ENCODE assay signal across 15 cellular contexts in the genomic region with DNA sequence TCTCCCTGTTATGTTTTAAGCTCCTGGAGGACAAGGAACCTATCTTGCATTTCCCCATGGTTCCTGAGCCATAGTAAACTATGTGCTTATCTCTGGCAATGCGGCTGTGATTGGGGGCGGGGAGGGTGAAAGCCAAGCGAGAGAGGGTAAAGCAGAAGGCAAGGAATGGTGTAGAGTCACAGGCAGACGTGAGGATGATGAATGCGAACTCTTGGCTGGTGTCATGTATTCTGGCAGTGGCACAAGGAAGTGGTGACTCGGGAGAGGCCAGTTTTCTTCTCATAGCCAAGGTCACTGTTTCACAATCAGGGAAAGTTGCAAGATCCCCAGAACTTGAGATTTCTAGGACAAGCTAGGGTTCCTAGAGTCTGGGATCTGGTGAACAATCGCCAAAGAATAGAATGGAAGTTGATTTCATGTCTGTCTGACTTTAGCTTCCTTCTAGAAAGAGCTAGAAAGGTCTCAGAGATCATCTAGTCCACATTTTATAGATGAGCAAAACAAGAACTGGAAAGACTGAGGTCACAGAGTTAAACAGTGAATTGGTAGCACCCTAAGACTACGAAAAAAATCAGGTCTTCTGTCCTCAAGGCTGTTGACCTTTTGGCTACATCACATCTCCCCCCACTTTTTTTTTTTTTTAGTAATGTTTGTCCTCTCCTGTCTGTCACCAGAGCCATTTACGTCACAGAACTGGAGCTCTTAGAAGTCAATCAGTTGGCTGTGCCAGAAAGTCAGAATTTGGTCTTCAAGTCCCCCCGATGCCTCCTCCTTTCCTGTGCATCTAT.
DNase-seq lines count a peak whose midpoint lies in the region; ATAC-seq and TF ChIP-seq lines count a peak whose summit lies in the region.
"Had no signal": no experiment of that assay in that cellular context is flagged by ENCODE, and none has a peak within 500 bp of the region (broad histone marks: within the 10 kb centered on the region; RNA-seq: fewer than 3 reads in every experiment).

No MANE protein-coding gene starts in this region.

- no peaks in the 10 kb centered on the region for H4K20me1 ChIP-seq in H9 (ENCODE audit: control insufficient read depth, insufficient read depth, insufficient read length)
- no peaks in the 10 kb centered on the region for H4K20me1 ChIP-seq in osteoblast (ENCODE audit: insufficient read depth, low read length)
- H4K20me1 ChIP-seq: BLaER1 had no signal

- no peaks in the 10 kb centered on the region for H3K27me3 ChIP-seq in H9 (ENCODE audit: insufficient read depth, low read length)
- no peaks in the 10 kb centered on the region for H3K27me3 ChIP-seq in iPS-15b (ENCODE audit: control insufficient read depth, insufficient read depth, low read length)
- H3K27me3 ChIP-seq in osteoblast (ENCODE audit: insufficient read depth, low read length): no peaks in the 10 kb centered on the region
- H3K27me3 ChIP-seq: BLaER1 had no signal

- H3K4me1 ChIP-seq in H9 (ENCODE audit: insufficient read depth, low read length) (peaks cover 10% of the 10 kb centered on the region; the same call in 1 of the 2 replicates), iPS-15b (ENCODE audit: control insufficient read depth, insufficient read depth, low read length) (peaks cover 21% of the 10 kb centered on the region), osteoblast (ENCODE audit: insufficient read depth, low read length) (no peaks in the 10 kb centered on the region)

- H3K9me3 Mint-ChIP-seq in H9 (peaks cover 3 to 7% of the 10 kb centered on the region in 2 experiments; a peak in 2 of 5 replicates), MCF 10A (ENCODE audit: unreplicated experiment) (no peaks in the 10 kb centered on the region)

- peaks cover 51 to 53% of the 10 kb centered on the region in 2 experiments for H3K4me1 Mint-ChIP-seq in H9
- peaks cover 6% of the 10 kb centered on the region for H3K4me1 Mint-ChIP-seq in MCF 10A (ENCODE audit: insufficient read depth, unreplicated experiment)

- no peak overlapping the region for H3K56ac ChIP-seq in H9 (ENCODE audit: insufficient read length, low read depth, low read length)

- intact Hi-C loops in MCF 10A (cut with micrococcal nuclease): no loop called here

- WGBS in H9 (ENCODE audit: extremely low coverage, insufficient read length, low lambda C conversion rate): no CpG with 5 or more reads among the region's 10 CpGs

- H3K27me3 Mint-ChIP-seq in H9 (ENCODE audit: low read depth) (peaks cover 23% of the 10 kb centered on the region), MCF 10A (ENCODE audit: insufficient read depth, unreplicated experiment) (peaks cover 16% of the 10 kb centered on the region)

- H3K4me3 Mint-ChIP-seq in H9 (no peak overlapping the region), MCF 10A (ENCODE audit: unreplicated experiment) (no peak overlapping the region)
- H3K4me3 Mint-ChIP-seq: activated naive CD8-positive, alpha-beta T cell treated with anti-CD3 and anti-CD28 coated beads, Interleukin-2, amount 50 U/mL, for 24 hours; mesothelial cell of epicardium had no signal

- no peaks in the 10 kb centered on the region for H3K9me3 ChIP-seq in H9 (ENCODE audit: control insufficient read depth, low read depth, low read length)
- H3K9me3 ChIP-seq in iPS-15b (ENCODE audit: control insufficient read depth, insufficient read depth, low read length): no peaks in the 10 kb centered on the region
- peaks cover 2% of the 10 kb centered on the region for H3K9me3 ChIP-seq in osteoblast (ENCODE audit: low read depth, low read length)

- H3K36me3 ChIP-seq in iPS-15b (ENCODE audit: control insufficient read depth, insufficient read depth, low read length) (no peaks in the 10 kb centered on the region), osteoblast (ENCODE audit: insufficient read depth, low read length) (no peaks in the 10 kb centered on the region)
- H3K36me3 ChIP-seq: BLaER1 had no signal

- no peak overlapping the region for H4K91ac ChIP-seq in H9 (ENCODE audit: insufficient read length, low read depth, low read length)

- no peak overlapping the region for H2BK20ac ChIP-seq in H9 (ENCODE audit: low read depth, low read length, poor library complexity, severe bottlenecking)

- H3K36me3 Mint-ChIP-seq in H9 (ENCODE audit: insufficient read depth in 1 of 3, low read depth in 3 of 3): peaks cover 3 to 5% (median 5%) of the 10 kb centered on the region in 3 experiments; a peak in 6 of 7 replicates
- no peaks in the 10 kb centered on the region for H3K36me3 Mint-ChIP-seq in MCF 10A (ENCODE audit: insufficient read depth, unreplicated experiment)

- CTCF ChIA-PET in MCF 10A (lab: Yijun Ruan, JAX): no interaction called here

- H2BK5ac ChIP-seq in H9 (ENCODE audit: insufficient read length, low read length): no peak overlapping the region

- H3K4me2 ChIP-seq in H9 (ENCODE audit: insufficient read depth, insufficient read length, low read length) (peak overlapping the region; percentile 28), osteoblast (ENCODE audit: insufficient read depth, low read length) (no peak overlapping the region)
- H3K4me2 ChIP-seq: BLaER1 had no signal

- H4K5ac ChIP-seq in H9 (ENCODE audit: insufficient read length, low read depth, low read length): no peak overlapping the region

- no peak overlapping the region for H2BK12ac ChIP-seq in H9 (ENCODE audit: insufficient read length, low read depth, low read length)

- POLR2A ChIA-PET in MCF 10A (lab: Yijun Ruan, JAX): interaction anchor here (0.6 to 0.9 kb wide), 2 partner anchors 8 to 1388 kb away, joined by 3 to 6 read pairs; no protein-coding TSS in a partner anchor

- no TSS peak for BruUV-seq in MCF 10A (replicated peaks; lab: Mats Ljungman, UMichigan)

- no peak overlapping the region for H2BK120ac ChIP-seq in H9 (ENCODE audit: low read depth, low read length, poor library complexity, severe bottlenecking)

- H3K23ac ChIP-seq in H9 (ENCODE audit: insufficient read length, low read depth, low read length): no peak overlapping the region

- H4K8ac ChIP-seq in H9 (replicated peaks; ENCODE audit: insufficient read length, low read depth, low read length): no peak overlapping the region

- H3K14ac ChIP-seq in H9 (ENCODE audit: insufficient read depth, low read length): peak overlapping the region; percentile 44; the same call in 1 of the 2 replicates

- H3T11ph ChIP-seq in H9 (ENCODE audit: low read length): no peak overlapping the region

- no peak overlapping the region for H2AFZ ChIP-seq in H9 (ENCODE audit: low read length)
- H2AFZ ChIP-seq in osteoblast (ENCODE audit: low read length): no peak overlapping the region

- H3K27ac Mint-ChIP-seq in H9: peak overlapping the region in 1 of 3 experiments; percentile 34; a peak in 1 of 7 replicates
- H3K27ac Mint-ChIP-seq in MCF 10A (ENCODE audit: low read depth, unreplicated experiment): no peak overlapping the region
- H3K27ac Mint-ChIP-seq: activated naive CD8-positive, alpha-beta T cell treated with anti-CD3 and anti-CD28 coated beads, Interleukin-2, amount 50 U/mL, for 24 hours; mesothelial cell of epicardium had no signal

- H3K79me1 ChIP-seq in H9 (ENCODE audit: insufficient read depth, low read depth, low read length, poor library complexity, severe bottlenecking): no peaks in the 10 kb centered on the region

- TF ChIP-seq CTCF in H9 (conservative IDR thresholded peaks at IDR 0.05): no peak
- no peak for TF ChIP-seq CTCF in MCF 10A (IDR thresholded peaks at IDR 0.05; ENCODE audit: unreplicated experiment)
- TF ChIP-seq CTCF in osteoblast (IDR thresholded peaks at IDR 0.05; ENCODE audit: extremely low read depth, low read depth, low read length): no peak

- H3K9ac ChIP-seq in H9 (ENCODE audit: extremely low read depth, insufficient read length, low read length) (no peak overlapping the region), iPS-15b (ENCODE audit: low read depth, low read length) (no peak overlapping the region)
- H3K9ac ChIP-seq: BLaER1 had no signal

- no peak overlapping the region for H2AK5ac ChIP-seq in H9 (ENCODE audit: insufficient read length, low read length)

- ATAC-seq in HG02642 (IDR thresholded peaks at IDR 0.05; ENCODE audit: poor library complexity, unreplicated experiment) (no peak), HG02623 (IDR thresholded peaks at IDR 0.05; ENCODE audit: unreplicated experiment) (no peak)
- ATAC-seq: activated naive CD8-positive, alpha-beta T cell treated with anti-CD3 and anti-CD28 coated beads, Interleukin-2, amount 50 U/mL, for 24 hours had no signal

- H2BK15ac ChIP-seq in H9 (ENCODE audit: low read depth, low read length): no peak overlapping the region

- H3K27ac ChIP-seq in H9 (ENCODE audit: insufficient read length, low read depth, low read length): no peak overlapping the region
- H3K27ac ChIP-seq in osteoblast (ENCODE audit: low read depth, low read length): no peak overlapping the region
- H3K27ac ChIP-seq: BLaER1 had no signal

- H3K4me3 ChIP-seq in iPS-15b (ENCODE audit: low read depth, low read length): peak overlapping the region; percentile 45
- H3K4me3 ChIP-seq in osteoblast (ENCODE audit: insufficient read depth, low read length): no peak overlapping the region
- H3K4me3 ChIP-seq: BLaER1 had no signal

- H3K23me2 ChIP-seq in H9 (ENCODE audit: insufficient read length, low read depth, low read length, poor library complexity, severe bottlenecking): no peaks in the 10 kb centered on the region

- no peak overlapping the region for H3K4ac ChIP-seq in H9 (ENCODE audit: low read depth, low read length)

- H3K79me2 ChIP-seq in H9 (ENCODE audit: insufficient read depth, low read length) (no peaks in the 10 kb centered on the region), osteoblast (ENCODE audit: insufficient read depth, low read length) (no peaks in the 10 kb centered on the region)

- H3K18ac ChIP-seq in H9 (ENCODE audit: insufficient read length, low read depth, low read length): no peak overlapping the region

- DNase-seq in H9 (no peak), MCF 10A (ENCODE audit: unreplicated experiment) (peak; percentile 67), renal cortical epithelial cell (ENCODE audit: low read depth) (peak; percentile 11), osteoblast (ENCODE audit: insufficient read length, low spot score, missing footprints) (no peak)
- no peak for DNase-seq in activated naive CD4-positive, alpha-beta T cell (lab: John Stamatoyannopoulos, UW)
- DNase-seq: activated naive CD8-positive, alpha-beta T cell treated with anti-CD3 and anti-CD28 coated beads, Interleukin-2, amount 50 U/mL, for 24 hours; NCI-H1417 treated with DMSO at 0.1 percent for 48 hours; NCI-H524; SHP77; substantia nigra had no signal

Comparison
In these comparisons a context has a peak if more than half of its experiments do, and no peak if none do; other contexts are left out.
1. DNase-seq: peak in MCF 10A (single experiment) and renal cortical epithelial cell (single experiment); none in H9 (single experiment), osteoblast (single experiment) and activated naive CD4-positive, alpha-beta T cell (0 of 4).